ENCODE assay signal across 8 cellular contexts in the genomic region with DNA sequence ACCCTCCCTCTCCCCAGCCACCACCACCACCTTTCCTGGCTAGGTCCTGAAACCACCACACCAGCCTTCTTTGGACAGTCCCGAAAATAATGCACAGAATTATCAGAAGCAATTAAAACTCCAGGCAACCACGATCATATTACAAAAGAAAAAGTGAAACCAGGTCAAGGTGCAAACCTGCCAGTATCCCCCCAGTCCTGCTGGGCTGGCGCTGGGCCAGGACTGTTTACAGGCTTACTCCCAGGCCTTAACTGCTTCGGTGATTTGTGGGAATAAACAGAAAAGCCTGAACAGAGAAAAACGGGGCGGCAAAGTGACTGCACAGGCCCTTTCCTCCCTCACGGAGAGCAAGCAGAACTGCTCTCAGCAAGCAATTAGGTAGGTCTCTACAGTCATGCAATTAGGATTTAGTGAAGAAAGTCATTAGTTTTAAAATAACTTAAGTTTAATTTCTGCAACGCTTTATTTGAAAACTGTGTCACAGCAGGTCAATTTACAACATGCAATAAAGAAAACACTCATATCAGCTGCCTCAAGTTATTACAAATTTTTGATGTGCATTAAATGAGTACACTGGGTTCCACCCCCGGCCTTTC. TPM values are rescaled to one million over a fixed set of nuclear protein-coding genes. Genes with fewer than 3 reads are reported as not detected.
DNase-seq lines count a peak whose midpoint lies in the region; ATAC-seq and TF ChIP-seq lines count a peak whose summit lies in the region.

No MANE protein-coding gene starts in this region.

- H3K4me3 ChIP-seq in heart left ventricle (peak overlapping the region; percentile 47 to 91 (median 58)), brain microvascular endothelial cell (ENCODE audit: low read depth, low read length) (peak overlapping the region; percentile 56)

- intact Hi-C loops in heart left ventricle (cut with DNase I) (loop anchor here in 8 of 10 donors (5.0 to 10.0 kb wide), 11 partner anchors 67 to 255 kb away; no protein-coding TSS in a partner anchor), Right ventricle myocardium superior (cut with DNase I) (loop anchor here (2.0 kb wide), 1 partner anchor 71 kb away; no protein-coding TSS in a partner anchor)

- H3K36me3 Mint-ChIP-seq in stimulated activated effector memory CD8-positive, alpha-beta T cell treated with anti-CD3 and anti-CD28 coated beads, Interleukin-12 subunit alpha, Interleukin-12 subunit beta, amount 100 ng/mL, for 72 hours: peaks cover 14% of the 10 kb centered on the region

- WGBS in heart left ventricle, 4 donors: 3 to 5% (median 4%) methylated on average over 9 of the region's 9 CpGs

- H3K36me3 ChIP-seq in heart left ventricle (no peaks in the 10 kb centered on the region), brain microvascular endothelial cell (replicated peaks) (no peaks in the 10 kb centered on the region)

- DNase-seq in heart left ventricle (no peak), Right ventricle myocardium superior (no peak), SK-MEL-5 (ENCODE audit: low read depth, low spot score) (peak; percentile 21), brain microvascular endothelial cell (no peak), left lobe of liver (ENCODE audit: low spot score) (peak; percentile 71), NCI-H187 treated with DMSO at 0.1 percent for 48 hours (lab: John Stamatoyannopoulos, UW) (no peak)
- no peak for DNase-seq in stimulated activated effector memory CD8-positive, alpha-beta T cell treated with anti-CD3 and anti-CD28 coated beads, Interleukin-12 subunit alpha, Interleukin-12 subunit beta, amount 100 ng/mL, for 72 hours (ENCODE audit: low spot score in 2 of 2)

- no peaks in the 10 kb centered on the region for H3K9me3 Mint-ChIP-seq in stimulated activated effector memory CD8-positive, alpha-beta T cell treated with anti-CD3 and anti-CD28 coated beads, Interleukin-12 subunit alpha, Interleukin-12 subunit beta, amount 100 ng/mL, for 72 hours

- H3K4me1 Mint-ChIP-seq in stimulated activated effector memory CD8-positive, alpha-beta T cell treated with anti-CD3 and anti-CD28 coated beads, Interleukin-12 subunit alpha, Interleukin-12 subunit beta, amount 100 ng/mL, for 72 hours: peaks cover 44% of the 10 kb centered on the region

- no peaks in the 10 kb centered on the region for H3K9me3 ChIP-seq in heart left ventricle

- no peak for ATAC-seq in heart left ventricle
- ATAC-seq in Right ventricle myocardium superior (ENCODE audit: poor library complexity): no peak
- no peak for ATAC-seq in left lobe of liver
- no peak for ATAC-seq in stimulated activated effector memory CD8-positive, alpha-beta T cell treated with anti-CD3 and anti-CD28 coated beads, Interleukin-12 subunit alpha, Interleukin-12 subunit beta, amount 100 ng/mL, for 72 hours
- ATAC-seq in HG03097 (IDR thresholded peaks at IDR 0.05; ENCODE audit: low FRiP score, unreplicated experiment): no peak

- in situ Hi-C loops in SK-MEL-5 (cut with HindIII; ENCODE audit: low pct_unique_long_range_greater_than_20kb, low sequenced_read_pairs) (no loop called here), brain microvascular endothelial cell (cut with HindIII; ENCODE audit: low pct_ligation_motif_present, low sequenced_read_pairs) (no loop called here)

- H3K27ac ChIP-seq in heart left ventricle (peak overlapping the region in 11 of 12 donors; percentile 44 to 100 (median 71)), brain microvascular endothelial cell (no peak overlapping the region)

- H3K27ac Mint-ChIP-seq in stimulated activated effector memory CD8-positive, alpha-beta T cell treated with anti-CD3 and anti-CD28 coated beads, Interleukin-12 subunit alpha, Interleukin-12 subunit beta, amount 100 ng/mL, for 72 hours: peak overlapping the region; percentile 87

- H3K27me3 ChIP-seq in heart left ventricle (no peaks in the 10 kb centered on the region), brain microvascular endothelial cell (replicated peaks) (no peaks in the 10 kb centered on the region)

- peaks cover 0 to 58% (median 32%) of the 10 kb centered on the region in 12 donors for H3K4me1 ChIP-seq in heart left ventricle

- TF ChIP-seq POLR2A in heart left ventricle (IDR thresholded peaks at IDR 0.05): no peak

- TF ChIP-seq CTCF in heart left ventricle (IDR thresholded peaks at IDR 0.05) (no peak), brain microvascular endothelial cell (IDR thresholded peaks at IDR 0.05; ENCODE audit: low read depth, low read length, missing control alignments) (no peak)

- H3K4me3 Mint-ChIP-seq in stimulated activated effector memory CD8-positive, alpha-beta T cell treated with anti-CD3 and anti-CD28 coated beads, Interleukin-12 subunit alpha, Interleukin-12 subunit beta, amount 100 ng/mL, for 72 hours: peak overlapping the region; percentile 86

RNA-seq across cellular contexts. Expression of a gene that starts 1.3 kb away (rescaled TPM):
- total RNA-seq in heart left ventricle (10 to 100 TPM; 16.7 to 37.6 (median 27.7) TPM), Right ventricle myocardium superior (24.9 TPM), left lobe of liver (18.3 TPM)
- polyA plus RNA-seq in heart left ventricle: 10 to 100 TPM; 13.9 to 15.2 TPM
- total RNA-seq in SK-MEL-5 (2014; rRNA removed; shearing (Covaris generic)): 14.1 and 15.8 TPM in 2 replicates
- 42.1 and 63.7 TPM in 2 replicates for polyA plus RNA-seq in SK-MEL-5 (2015; cell fraction: cytosol; rRNA removed)
- polyA plus RNA-seq in SK-MEL-5 (2015; cell fraction: nucleus; rRNA removed): 49.6 and 75.9 TPM in 2 replicates

Comparison
In these comparisons a context has a peak if more than half of its experiments do, and no peak if none do; other contexts are left out.
1. DNase-seq: peak in SK-MEL-5 (single experiment) and left lobe of liver (single experiment); none in heart left ventricle (0 of 5), Right ventricle myocardium superior (single experiment), brain microvascular endothelial cell (single experiment), stimulated activated effector memory CD8-positive, alpha-beta T cell treated with anti-CD3 and anti-CD28 coated beads, Interleukin-12 subunit alpha, Interleukin-12 subunit beta, amount 100 ng/mL, for 72 hours (0 of 2) and NCI-H187 treated with DMSO at 0.1 percent for 48 hours (single experiment).